Comparison of ENCODE assay signal across 9 cellular contexts in genomic region chr17:56653877-56654276, GRCh38.
DNase-seq lines count a peak whose midpoint lies in the region; ATAC-seq, FAIRE-seq and TF ChIP-seq lines count a peak whose summit lies in the region.
"Had no signal": no experiment of that assay in that cellular context is flagged by ENCODE, and none has a peak within 500 bp of the region (broad histone marks: within the 10 kb centered on the region; RNA-seq: fewer than 3 reads in every experiment).

No MANE protein-coding gene starts in this region.

- TF ChIP-seq CTCF in D721Med (IDR thresholded peaks at IDR 0.05; ENCODE audit: insufficient read depth, missing control alignments) (peak; percentile 90), SK-N-SH (IDR thresholded peaks at IDR 0.05) (peak; percentile 81), lower lobe of right lung (IDR thresholded peaks at IDR 0.05) (peak; percentile 36), thyroid gland (IDR thresholded peaks at IDR 0.05) (peak in 3 of 6 experiments; percentile 20 to 40 (median 30))

- H3K9me3 Mint-ChIP-seq in activated naive CD4-positive, alpha-beta T cell treated with anti-CD3 and anti-CD28 coated beads, Interleukin-2, amount 50 U/mL, for 72 hours = no peaks in the 10 kb centered on the region

- H3K36me3 Mint-ChIP-seq in activated naive CD4-positive, alpha-beta T cell treated with anti-CD3 and anti-CD28 coated beads, Interleukin-2, amount 50 U/mL, for 72 hours = no peaks in the 10 kb centered on the region
- H3K36me3 Mint-ChIP-seq: activated naive CD8-positive, alpha-beta T cell had no signal

- H3K27me3 ChIP-seq in SK-N-SH (ENCODE audit: insufficient read depth) (no peaks in the 10 kb centered on the region), lower lobe of right lung (ENCODE audit: low read depth) (no peaks in the 10 kb centered on the region), thyroid gland (no peaks in the 10 kb centered on the region)

- WGBS in SK-N-SH (ENCODE audit: low lambda C conversion rate) = 19% methylated on average over 3 of the region's 3 CpGs
- WGBS in thyroid gland, 2 donors = 53% methylated on average over 3 of the region's 3 CpGs

- no peak overlapping the region for H3K9ac ChIP-seq in SK-N-SH

- no peaks in the 10 kb centered on the region for H4K20me1 ChIP-seq in SK-N-SH (ENCODE audit: insufficient read depth)

- H3K27ac ChIP-seq in SK-N-SH (ENCODE audit: low read depth in 2 of 2, low read length in 1 of 2) (no peak overlapping the region), lower lobe of right lung (no peak overlapping the region), thyroid gland (no peak overlapping the region)

- H3K9me2 ChIP-seq in SK-N-SH = no peaks in the 10 kb centered on the region

- H3K9me3 ChIP-seq in SK-N-SH (no peaks in the 10 kb centered on the region), lower lobe of right lung (no peaks in the 10 kb centered on the region), thyroid gland (no peaks in the 10 kb centered on the region)

- POLR2A ChIA-PET in SK-N-SH (lab: Yijun Ruan, JAX) = no interaction called here

- no peak for TF ChIP-seq EP300 in SK-N-SH (IDR thresholded peaks at IDR 0.05; ENCODE audit: borderline replicate concordance in 1 of 2, low read depth in 1 of 2, low read length in 1 of 2)

- peaks cover 4% of the 10 kb centered on the region for H3F3A ChIP-seq in SK-N-SH (replicated peaks; ENCODE audit: insufficient read depth)

- H3K4me1 ChIP-seq in SK-N-SH (ENCODE audit: control insufficient read depth in 1 of 2, insufficient read depth in 2 of 2, low read depth in 1 of 2, low read length in 1 of 2) (no peaks in the 10 kb centered on the region), lower lobe of right lung (no peaks in the 10 kb centered on the region), thyroid gland (no peaks in the 10 kb centered on the region)

- H3K4me3 ChIP-seq in SK-N-SH (ENCODE audit: low read depth in 2 of 2, low read length in 1 of 2) (no peak overlapping the region), lower lobe of right lung (no peak overlapping the region), thyroid gland (replicated peaks in 1 of 3) (no peak overlapping the region)

- no peak overlapping the region for H3K4me2 ChIP-seq in SK-N-SH

- DNase-seq in D721Med (ENCODE audit: insufficient read length, low spot score) (no peak), SK-N-SH (peak; percentile 32), lower lobe of right lung (no peak), thyroid gland (peak; percentile 23 to 29), DMS153 (lab: John Stamatoyannopoulos, UW) (no peak)
- DNase-seq in activated naive CD4-positive, alpha-beta T cell treated with anti-CD3 and anti-CD28 coated beads, Interleukin-2, amount 50 U/mL, for 72 hours (ENCODE audit: low spot score in 2 of 2) = peak; percentile 57 to 64

- H3K36me3 ChIP-seq in SK-N-SH (replicated peaks in 1 of 2; ENCODE audit: control insufficient read depth in 1 of 2, insufficient read depth in 2 of 2, low read length in 1 of 2) (no peaks in the 10 kb centered on the region), lower lobe of right lung (no peaks in the 10 kb centered on the region), thyroid gland (no peaks in the 10 kb centered on the region)

- CTCF ChIA-PET in SK-N-SH (lab: Yijun Ruan, JAX) = interaction anchor here (1.4 to 1.6 kb wide), 2 partner anchors 16 to 90 kb away, joined by 3 read pairs; no protein-coding TSS in a partner anchor

- ATAC-seq in GM19455 (IDR thresholded peaks at IDR 0.05; ENCODE audit: unreplicated experiment) (peak; percentile 97), HG03460 (IDR thresholded peaks at IDR 0.05; ENCODE audit: unreplicated experiment) (peak; percentile 95), lower lobe of right lung (peak; percentile 67 to 70)
- peak; percentile 99 for ATAC-seq in activated naive CD4-positive, alpha-beta T cell treated with anti-CD3 and anti-CD28 coated beads, Interleukin-2, amount 50 U/mL, for 72 hours

- no peak for FAIRE-seq in D721Med (lab: Jason Lieb, UNC)

- TF ChIP-seq POLR2A in thyroid gland (IDR thresholded peaks at IDR 0.05) = no peak

- peak; percentile 57 for TF ChIP-seq RAD21 in SK-N-SH (IDR thresholded peaks at IDR 0.05; ENCODE audit: low read length)

- intact Hi-C loops in lower lobe of right lung (cut with DNase I) = no loop called here
- intact Hi-C loops in thyroid gland (cut with DNase I) = no loop called here

- H2AFZ ChIP-seq in SK-N-SH (ENCODE audit: low read depth) = no peak overlapping the region

- no peaks in the 10 kb centered on the region for H3K79me2 ChIP-seq in SK-N-SH (ENCODE audit: insufficient read depth)

- H3K27ac Mint-ChIP-seq in activated naive CD4-positive, alpha-beta T cell treated with anti-CD3 and anti-CD28 coated beads, Interleukin-2, amount 50 U/mL, for 72 hours = peak overlapping the region in 1 of 2 donors; percentile 48
- H3K27ac Mint-ChIP-seq: activated naive CD8-positive, alpha-beta T cell had no signal

TF ChIP-seq in SK-N-SH, 30 proteins besides CTCF, POLR2A, EP300 and RAD21:
- TF ChIP-seq SMC3 (IDR thresholded peaks at IDR 0.05; ENCODE audit: low read depth, low read length) = peak; percentile 72
- TF ChIP-seq, protein P1, sequence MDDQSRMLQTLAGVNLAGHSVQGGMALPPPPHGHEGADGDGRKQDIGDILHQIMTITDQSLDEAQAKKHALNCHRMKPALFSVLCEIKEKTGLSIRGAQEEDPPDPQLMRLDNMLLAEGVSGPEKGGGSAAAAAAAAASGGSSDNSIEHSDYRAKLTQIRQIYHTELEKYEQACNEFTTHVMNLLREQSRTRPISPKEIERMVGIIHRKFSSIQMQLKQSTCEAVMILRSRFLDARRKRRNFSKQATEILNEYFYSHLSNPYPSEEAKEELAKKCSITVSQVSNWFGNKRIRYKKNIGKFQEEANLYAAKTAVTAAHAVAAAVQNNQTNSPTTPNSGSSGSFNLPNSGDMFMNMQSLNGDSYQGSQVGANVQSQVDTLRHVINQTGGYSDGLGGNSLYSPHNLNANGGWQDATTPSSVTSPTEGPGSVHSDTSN (IDR thresholded peaks at IDR 0.05) = no peak
TF ChIP-seq in SK-N-SH: peak in this region for 1.

Comparison
In these comparisons a context has a peak if more than half of its experiments do, and no peak if none do; other contexts are left out.
1. DNase-seq: peak in SK-N-SH (single experiment), activated naive CD4-positive, alpha-beta T cell treated with anti-CD3 and anti-CD28 coated beads, Interleukin-2, amount 50 U/mL, for 72 hours (2 of 2) and thyroid gland (2 of 2); none in D721Med (single experiment), lower lobe of right lung (single experiment) and DMS153 (single experiment).
2. Peak in every context shown above with its lines, with median percentiles within 50 percentile points of each other: ATAC-seq.